Comparison of ENCODE assay signal across 1 cellular context in the genomic region with DNA sequence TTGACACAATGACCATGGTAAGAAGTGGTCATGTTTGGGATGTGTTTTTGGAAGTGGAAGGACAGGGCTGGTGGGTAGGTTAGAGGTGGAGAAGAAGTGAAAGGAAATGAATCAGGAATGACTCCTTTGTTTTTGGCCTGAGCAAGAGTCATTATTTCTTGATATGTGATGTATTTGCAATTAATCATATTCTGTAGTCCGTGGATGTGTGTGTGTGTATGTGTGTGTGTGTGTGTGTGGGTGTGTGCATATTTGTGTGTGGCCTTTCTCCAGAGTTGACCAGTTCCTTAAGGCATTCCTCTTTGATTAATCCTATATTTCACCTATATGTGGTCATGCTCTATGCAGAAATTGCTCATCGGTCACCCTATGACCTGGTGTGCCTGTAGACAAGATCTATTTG.
TF ChIP-seq lines count a peak whose summit lies in the region.

No MANE protein-coding gene starts in this region.

TF ChIP-seq in HepG2, 621 proteins besides CTCF, POLR2A, EP300 and RAD21 (continued from another document):
- TF ChIP-seq ZFAT (CRISPR knock-in tag; conservative IDR thresholded peaks at IDR 0.05) (no peak), SAFB2 (CRISPR knock-in tag; IDR thresholded peaks at IDR 0.05; ENCODE audit: borderline replicate concordance, low read depth) (0 out of 2 replicates have a peak, but pooled peaks have one; percentile 32)
